In genomic region chr18:12405066-12405465, GRCh38 we compare ENCODE assay signal across 1 cellular context.
A peak's percentile ranks its signal among the peaks of the same experiment; 100 is the strongest.
TF ChIP-seq lines count a peak whose summit lies in the region.

No MANE protein-coding gene starts in this region.

TF ChIP-seq in K562, 482 proteins besides CTCF, POLR2A, EP300 and RAD21:
- TF ChIP-seq RBM25 (IDR thresholded peaks at IDR 0.05; ENCODE audit: low read depth, low read length, severe bottlenecking) (peak; percentile 55), HNRNPL (IDR thresholded peaks at IDR 0.05; ENCODE audit: low read depth, low read length) (no peak), SP2 (IDR thresholded peaks at IDR 0.05; ENCODE audit: extremely low read depth, low read depth, low read length, poor library complexity, severe bottlenecking) (no peak), NFE2L1 (tag; IDR thresholded peaks at IDR 0.05; ENCODE audit: borderline replicate concordance, low read depth) (no peak), TCF7 (IDR thresholded peaks at IDR 0.05; ENCODE audit: borderline replicate concordance) (no peak), MAX (CRISPR knock-in tag; IDR thresholded peaks at IDR 0.05) (no peak)
- TF ChIP-seq, protein P1, sequence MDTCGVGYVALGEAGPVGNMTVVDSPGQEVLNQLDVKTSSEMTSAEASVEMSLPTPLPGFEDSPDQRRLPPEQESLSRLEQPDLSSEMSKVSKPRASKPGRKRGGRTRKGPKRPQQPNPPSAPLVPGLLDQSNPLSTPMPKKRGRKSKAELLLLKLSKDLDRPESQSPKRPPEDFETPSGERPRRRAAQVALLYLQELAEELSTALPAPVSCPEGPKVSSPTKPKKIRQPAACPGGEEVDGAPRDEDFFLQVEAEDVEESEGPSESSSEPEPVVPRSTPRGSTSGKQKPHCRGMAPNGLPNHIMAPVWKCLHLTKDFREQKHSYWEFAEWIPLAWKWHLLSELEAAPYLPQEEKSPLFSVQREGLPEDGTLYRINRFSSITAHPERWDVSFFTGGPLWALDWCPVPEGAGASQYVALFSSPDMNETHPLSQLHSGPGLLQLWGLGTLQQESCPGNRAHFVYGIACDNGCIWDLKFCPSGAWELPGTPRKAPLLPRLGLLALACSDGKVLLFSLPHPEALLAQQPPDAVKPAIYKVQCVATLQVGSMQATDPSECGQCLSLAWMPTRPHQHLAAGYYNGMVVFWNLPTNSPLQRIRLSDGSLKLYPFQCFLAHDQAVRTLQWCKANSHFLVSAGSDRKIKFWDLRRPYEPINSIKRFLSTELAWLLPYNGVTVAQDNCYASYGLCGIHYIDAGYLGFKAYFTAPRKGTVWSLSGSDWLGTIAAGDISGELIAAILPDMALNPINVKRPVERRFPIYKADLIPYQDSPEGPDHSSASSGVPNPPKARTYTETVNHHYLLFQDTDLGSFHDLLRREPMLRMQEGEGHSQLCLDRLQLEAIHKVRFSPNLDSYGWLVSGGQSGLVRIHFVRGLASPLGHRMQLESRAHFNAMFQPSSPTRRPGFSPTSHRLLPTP (IDR thresholded peaks at IDR 0.05; ENCODE audit: borderline replicate concordance, extremely low read depth, insufficient read length), result no peak
